27 cellular contexts compared by ENCODE assay signal in genomic region chr17:62688398-62689140, GRCh38.
DNase-seq lines count a peak whose midpoint lies in the region; ATAC-seq, FAIRE-seq and TF ChIP-seq lines count a peak whose summit lies in the region.
"Had no signal": no experiment of that assay in that cellular context is flagged by ENCODE, and none has a peak within 500 bp of the region (broad histone marks: within the 10 kb centered on the region; RNA-seq: fewer than 3 reads in every experiment).

No MANE protein-coding gene starts in this region.

- no peak overlapping the region for H3K14ac ChIP-seq in IMR-90 (replicated peaks; ENCODE audit: low read depth, low read length)

- no peak for TF ChIP-seq POLR2A in IMR-90 (IDR thresholded peaks at IDR 0.05; ENCODE audit: low read depth, low read length)
- no peak for TF ChIP-seq POLR2A in transverse colon (IDR thresholded peaks at IDR 0.05)
- no peak for TF ChIP-seq POLR2A in GM12892 (IDR thresholded peaks at IDR 0.05; ENCODE audit: low read depth, low read length)

- 0 out of 4 replicates have a peak, but pooled peaks cover 0 to 7% of the 10 kb centered on the region in 2 experiments for H3K79me1 ChIP-seq in IMR-90 (ENCODE audit: low read depth in 1 of 2, low read length in 2 of 2)

- intact Hi-C loops in IMR-90 (cut with micrococcal nuclease) (no loop called here), transverse colon (cut with DNase I; ENCODE audit: low total_unique reads) (no loop called here)

- H2AK5ac ChIP-seq in IMR-90 (ENCODE audit: low read depth, low read length) = no peak overlapping the region

- peak; percentile 12 for DNase-seq in AG08396 (ENCODE audit: low spot score)
- no peak for DNase-seq in IMR-90
- peak; percentile 62 for DNase-seq in NCI-H446 treated with DMSO at 0.1 percent for 48 hours (lab: John Stamatoyannopoulos, UW)
- peak; percentile 55 for DNase-seq in cerebellum (ENCODE audit: low spot score)
- no peak for DNase-seq in naive thymus-derived CD8-positive, alpha-beta T cell
- DNase-seq in transverse colon = no peak
- no peak for DNase-seq in GM12892 (ENCODE audit: insufficient read length)
- DNase-seq: activated CD4-positive, alpha-beta T cell treated with anti-CD3 and anti-CD28 coated beads, Interleukin-2, amount 50 U/mL, for 4 hours; DMS79; esophagus squamous epithelium; foreskin melanocyte; GF-D8; Kasumi-1; mammary epithelial cell; NCI-H146; SIG-M5; stimulated activated CD4-positive, alpha-beta T cell treated with anti-CD3 and anti-CD28 coated beads, Interleukin-4, amount 100 ng/mL, for 1 hour; trophoblast cell had no signal

- H4K91ac ChIP-seq in IMR-90 (ENCODE audit: insufficient read depth, low read depth, low read length) = no peak overlapping the region

- H3K36me3 ChIP-seq in IMR-90 (ENCODE audit: control insufficient read depth, insufficient read depth, low read length) (peaks cover 64% of the 10 kb centered on the region), transverse colon (no peaks in the 10 kb centered on the region)
- H3K36me3 ChIP-seq: neural progenitor cell had no signal

- no peak overlapping the region for H2BK5ac ChIP-seq in IMR-90 (ENCODE audit: low read depth, low read length, poor library complexity, severe bottlenecking)

- TF ChIP-seq RAD21 in IMR-90 (IDR thresholded peaks at IDR 0.05; ENCODE audit: low read length) = no peak

- H2AFZ ChIP-seq in IMR-90 (replicated peaks; ENCODE audit: low read length, poor library complexity) = no peak overlapping the region
- H2AFZ ChIP-seq: neural progenitor cell had no signal

- no peaks in the 10 kb centered on the region for H4K20me1 ChIP-seq in IMR-90 (ENCODE audit: insufficient read depth, low read length)

- H3K18ac ChIP-seq in IMR-90 (ENCODE audit: low read depth, low read length) = no peak overlapping the region

- no peak overlapping the region for H3K27ac Mint-ChIP-seq in naive thymus-derived CD8-positive, alpha-beta T cell
- H3K27ac Mint-ChIP-seq: activated naive CD4-positive, alpha-beta T cell treated with anti-CD3 and anti-CD28 coated beads, Interleukin-2, amount 50 U/mL, for 72 hours; B cell; endodermal cell; neural progenitor cell had no signal

- WGBS in IMR-90 (ENCODE audit: extremely low coverage in 2 of 2, insufficient read length in 1 of 2), 2 experiments = 75% methylated on average over 3 of the region's 11 CpGs; no CpG with 5 or more reads in 1 of the 2 experiments
- WGBS in transverse colon (ENCODE audit: low coverage in 1 of 2), 2 donors = 74% methylated on average over 11 of the region's 11 CpGs; no CpG with 5 or more reads in 1 of the 2 donors

- no TSS peak for BruUV-seq in IMR-90 (replicated peaks; lab: Mats Ljungman, UMichigan)

- H3K9me1 ChIP-seq in IMR-90 (ENCODE audit: insufficient read depth, low read length) = no peaks in the 10 kb centered on the region; the same call in 1 of the 2 replicates

- no peak overlapping the region for H3K4me3 Mint-ChIP-seq in naive thymus-derived CD8-positive, alpha-beta T cell
- H3K4me3 Mint-ChIP-seq: B cell, endodermal cell, neural progenitor cell had no signal

- peaks cover 0 to 1% (median 0%) of the 10 kb centered on the region in 5 donors for H3K27me3 Mint-ChIP-seq in naive thymus-derived CD8-positive, alpha-beta T cell
- H3K27me3 Mint-ChIP-seq: B cell had no signal

- H3K36me3 Mint-ChIP-seq in naive thymus-derived CD8-positive, alpha-beta T cell = no peaks in the 10 kb centered on the region
- H3K36me3 Mint-ChIP-seq: activated naive CD4-positive, alpha-beta T cell treated with anti-CD3 and anti-CD28 coated beads, Interleukin-2, amount 50 U/mL, for 72 hours had no signal

- no peak overlapping the region for H4K8ac ChIP-seq in IMR-90 (ENCODE audit: low read depth in 2 of 2, low read length in 2 of 2)

- H3K9me3 Mint-ChIP-seq in naive thymus-derived CD8-positive, alpha-beta T cell = no peaks in the 10 kb centered on the region
- H3K9me3 Mint-ChIP-seq: activated naive CD4-positive, alpha-beta T cell treated with anti-CD3 and anti-CD28 coated beads, Interleukin-2, amount 50 U/mL, for 72 hours; neural progenitor cell had no signal

- no peak overlapping the region for H2BK20ac ChIP-seq in IMR-90 (ENCODE audit: low read depth, low read length)

- H3K4me1 Mint-ChIP-seq in naive thymus-derived CD8-positive, alpha-beta T cell = no peaks in the 10 kb centered on the region
- H3K4me1 Mint-ChIP-seq: B cell had no signal

- H3K9ac ChIP-seq in IMR-90 (ENCODE audit: low read depth, low read length) = no peak overlapping the region
- H3K9ac ChIP-seq: neural progenitor cell had no signal

- H3K4me3 ChIP-seq in IMR-90 (ENCODE audit: insufficient read depth, low read depth, low read length) (no peak overlapping the region), transverse colon (no peak overlapping the region)
- H3K4me3 ChIP-seq: A549, cardiac muscle cell, esophagus squamous epithelium, neural progenitor cell had no signal

- CTCF ChIA-PET in IMR-90 (lab: Yijun Ruan, JAX) = no interaction called here

- dilution Hi-C loops in IMR-90 (cut with HindIII; ENCODE audit: low sequenced_read_pairs, unreplicated experiment) = no loop called here

- no peak overlapping the region for H3K4ac ChIP-seq in IMR-90 (ENCODE audit: low read depth, low read length)

- H3K27me3 ChIP-seq in IMR-90 (ENCODE audit: control insufficient read depth, insufficient read depth, low read length) (no peaks in the 10 kb centered on the region), transverse colon (no peaks in the 10 kb centered on the region)
- H3K27me3 ChIP-seq: cardiac muscle cell, esophagus squamous epithelium, neural progenitor cell had no signal

- H3K27ac ChIP-seq in IMR-90 (ENCODE audit: insufficient read depth, low read length) (no peak overlapping the region), transverse colon (no peak overlapping the region)
- H3K27ac ChIP-seq: A549, cardiac muscle cell, neural progenitor cell had no signal

- H3K23ac ChIP-seq in IMR-90 (ENCODE audit: low read depth, low read length) = no peak overlapping the region

- no peak overlapping the region for H3K4me2 ChIP-seq in IMR-90 (ENCODE audit: low read depth, low read length)
- H3K4me2 ChIP-seq: A549, neural progenitor cell had no signal

- H3K56ac ChIP-seq in IMR-90 (ENCODE audit: extremely low read depth, insufficient read depth, low read length) = no peak overlapping the region

- H3K4me1 ChIP-seq in IMR-90 (ENCODE audit: control insufficient read depth, insufficient read depth, low read length) = no peaks in the 10 kb centered on the region
- H3K4me1 ChIP-seq in transverse colon = no peaks in the 10 kb centered on the region

- no peak overlapping the region for H4K5ac ChIP-seq in IMR-90 (ENCODE audit: low read depth, low read length)

- FAIRE-seq in GM12892 (lab: Jason Lieb, UNC) = no peak
- FAIRE-seq: A549, GM18507 had no signal

- no peak for TF ChIP-seq EP300 in transverse colon (IDR thresholded peaks at IDR 0.05; ENCODE audit: low read depth)

- H3K9me3 ChIP-seq in IMR-90 (ENCODE audit: control insufficient read depth, insufficient read depth, low read length) (no peaks in the 10 kb centered on the region), transverse colon (no peaks in the 10 kb centered on the region)
- H3K9me3 ChIP-seq: A549, esophagus squamous epithelium had no signal

- H2BK120ac ChIP-seq in IMR-90 (ENCODE audit: low read depth, low read length) = no peak overlapping the region

- in situ Hi-C loops in IMR-90 (cut with MboI; ENCODE audit: low sequenced_read_pairs) = no loop called here
- in situ Hi-C loops in transverse colon (cut with MboI; ENCODE audit: low pct_ligation_motif_present in 1 of 4, low pct_unique_long_range_greater_than_20kb in 1 of 4, low sequenced_read_pairs in 3 of 4) = loop anchor here in 1 of 4 donors (25.0 kb wide), 1 partner anchor 724 kb away; no protein-coding TSS in a partner anchor

- no peak for TF ChIP-seq CTCF in IMR-90 (conservative IDR thresholded peaks at IDR 0.05; ENCODE audit: low read depth, low read length)
- no peak for TF ChIP-seq CTCF in transverse colon (IDR thresholded peaks at IDR 0.05)

- ATAC-seq in IMR-90 (ENCODE audit: low read depth) = no peak
- no peak for ATAC-seq in naive thymus-derived CD8-positive, alpha-beta T cell
- ATAC-seq in GM18498 (IDR thresholded peaks at IDR 0.05; ENCODE audit: unreplicated experiment) = no peak
- ATAC-seq: A549; activated naive CD4-positive, alpha-beta T cell treated with anti-CD3 and anti-CD28 coated beads, Interleukin-2, amount 50 U/mL, for 72 hours; right cardiac atrium had no signal

- no peak overlapping the region for H2BK15ac ChIP-seq in IMR-90 (ENCODE audit: low read depth, low read length)

- POLR2A ChIA-PET in IMR-90 (lab: Charles Lee; ENCODE audit: unreplicated experiment) = no interaction called here
- POLR2A ChIA-PET in naive thymus-derived CD8-positive, alpha-beta T cell (lab: Charles Lee) = interaction anchor here (0.6 kb wide), 1 partner anchor 132 kb away, joined by 3 read pairs; no protein-coding TSS in a partner anchor

- peak overlapping the region; percentile 9 for H2AK9ac ChIP-seq in IMR-90 (replicated peaks; ENCODE audit: low read depth, low read length, poor library complexity)

TF ChIP-seq in IMR-90, 13 proteins besides CTCF, POLR2A, EP300 and RAD21 (continues in another document):
- no peak for TF ChIP-seq CEBPB (IDR thresholded peaks at IDR 0.05; ENCODE audit: low read depth, low read length)
- no peak for TF ChIP-seq SMC3 (IDR thresholded peaks at IDR 0.05; ENCODE audit: low read depth, low read length)
- no peak for TF ChIP-seq RCOR1 (IDR thresholded peaks at IDR 0.05; ENCODE audit: insufficient replicate concordance, low read length)
- TF ChIP-seq MAFK (IDR thresholded peaks at IDR 0.05; ENCODE audit: low read depth, low read length) = no peak
- TF ChIP-seq RFX5 (IDR thresholded peaks at IDR 0.05; ENCODE audit: low read depth, low read length) = no peak
- no peak for TF ChIP-seq MXI1 (IDR thresholded peaks at IDR 0.05; ENCODE audit: borderline replicate concordance, low read depth, low read length)
- TF ChIP-seq NFE2L2 (IDR thresholded peaks at IDR 0.05; ENCODE audit: low read depth, low read length) = no peak
- no peak for TF ChIP-seq MAZ (IDR thresholded peaks at IDR 0.05; ENCODE audit: borderline replicate concordance, low read depth, low read length)
- no peak for TF ChIP-seq ELK1 (IDR thresholded peaks at IDR 0.05; ENCODE audit: borderline replicate concordance, low read depth, low read length)

Comparison
In these comparisons a context has a peak if more than half of its experiments do, and no peak if none do; other contexts are left out.
1. DNase-seq: peak in AG08396 (single experiment), NCI-H446 treated with DMSO at 0.1 percent for 48 hours (single experiment) and cerebellum (single experiment); none in IMR-90 (single experiment), naive thymus-derived CD8-positive, alpha-beta T cell (0 of 10), transverse colon (single experiment) and GM12892 (single experiment).